Comparison of ENCODE assay signal across 24 cellular contexts in the genomic region with DNA sequence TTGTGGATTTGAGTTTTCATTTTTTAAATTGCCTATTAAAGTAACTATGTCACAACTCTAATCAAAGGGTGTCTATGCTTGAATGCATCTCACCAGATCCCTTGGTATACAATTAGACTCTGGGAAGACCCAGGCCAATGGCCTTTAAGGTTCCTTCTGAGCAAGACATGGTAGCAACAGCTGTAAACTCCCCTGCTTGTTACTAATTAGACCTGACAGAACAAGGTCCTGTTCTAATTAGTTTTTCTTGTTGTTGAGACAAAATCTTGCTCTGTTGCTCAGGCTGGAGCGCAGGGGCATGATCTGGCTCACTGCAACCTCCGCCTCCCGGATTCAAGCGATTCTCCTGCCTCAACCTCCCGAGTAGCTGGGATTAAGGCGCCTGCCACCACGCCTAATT. TPM values are rescaled to one million over a fixed set of nuclear protein-coding genes. Genes with fewer than 3 reads are reported as not detected.
"Had no signal": no experiment of that assay in that cellular context is flagged by ENCODE, and none has a peak within 500 bp of the region (broad histone marks: within the 10 kb centered on the region; RNA-seq: fewer than 3 reads in every experiment).

No MANE protein-coding gene starts in this region.

- H3K4me3 ChIP-seq: colonic mucosa, heart left ventricle, stomach, thoracic aorta, transverse colon had no signal

- ATAC-seq: heart left ventricle; left lobe of liver; naive thymus-derived CD4-positive, alpha-beta T cell; right cardiac atrium had no signal

- FAIRE-seq: endothelial cell of umbilical vein, small intestine had no signal

- H3K27me3 ChIP-seq: colonic mucosa, heart left ventricle, stomach, transverse colon had no signal

- H3K9me3 ChIP-seq: colonic mucosa, heart left ventricle, stomach, thoracic aorta, transverse colon had no signal

- H3K4me1 ChIP-seq: colonic mucosa, heart left ventricle, stomach had no signal

- H3K27ac ChIP-seq: colonic mucosa, heart left ventricle, thoracic aorta, transverse colon had no signal

- H3K36me3 ChIP-seq: colonic mucosa, heart left ventricle, stomach, thoracic aorta, transverse colon had no signal

- DNase-seq: colonic mucosa; dermis blood vessel endothelial cell; endodermal cell; foreskin melanocyte; heart left ventricle; hippocampal formation; mammary epithelial cell; naive thymus-derived CD4-positive, alpha-beta T cell; right cardiac atrium; small intestine; stimulated activated CD4-positive, alpha-beta T cell treated with anti-CD3 and anti-CD28 coated beads, Interleukin-12 subunit alpha, Interleukin-12 subunit beta, amount 100 ng/mL, for 4 hours; stimulated activated naive CD4-positive, alpha-beta T cell; stomach; substantia nigra; transverse colon had no signal

RNA-seq across cellular contexts. Expression of gene MYH16, which starts 2.9 kb away (rescaled TPM):
- total RNA-seq: colonic mucosa; dermis blood vessel endothelial cell; endodermal cell; heart left ventricle; left lobe of liver; lower leg skin; mesenteric fat pad; mononuclear cell; naive thymus-derived CD4-positive, alpha-beta T cell; neural crest cell; osteocyte; right cardiac atrium; thoracic aorta; transverse colon; urinary bladder had no signal
- polyA plus RNA-seq: heart left ventricle; naive thymus-derived CD4-positive, alpha-beta T cell; right cardiac atrium; urinary bladder had no signal
